In the genomic region with DNA sequence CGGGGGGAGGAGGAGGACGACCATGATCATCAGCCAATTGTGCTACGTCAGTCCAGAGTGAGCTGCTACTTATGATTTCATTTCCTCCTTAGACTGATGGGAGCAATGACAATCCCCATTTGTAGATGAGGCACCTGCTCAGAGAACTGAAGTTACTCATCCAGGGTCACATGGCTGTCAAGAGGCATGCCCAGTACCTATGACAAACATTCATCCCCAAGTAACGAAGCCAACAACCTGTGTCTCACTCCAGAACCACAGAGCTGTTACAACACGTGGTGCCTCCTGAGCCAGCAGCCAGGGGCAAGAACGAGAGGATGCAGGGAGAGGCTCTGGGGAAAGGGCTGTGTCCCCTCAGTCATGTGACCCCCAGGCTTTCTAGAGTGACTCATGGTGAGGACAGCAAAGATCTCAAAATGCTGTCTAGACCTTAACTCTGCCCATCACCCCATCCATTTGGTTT, we compare ENCODE assay signal across 11 cellular contexts.
DNase-seq lines count a peak whose midpoint lies in the region; TF ChIP-seq lines count a peak whose summit lies in the region.
"Had no signal": no experiment of that assay in that cellular context is flagged by ENCODE, and none has a peak within 500 bp of the region (broad histone marks: within the 10 kb centered on the region; RNA-seq: fewer than 3 reads in every experiment).

No MANE protein-coding gene starts in this region.

- no peak for TF ChIP-seq EP300 in stomach (IDR thresholded peaks at IDR 0.05)

- DNase-seq in stimulated activated CD4-positive, alpha-beta T cell treated with anti-CD3 and anti-CD28 coated beads, Interleukin-1b, Interleukin-23, amount 100 ng/mL, for 48 hours, result peak; percentile 38
- DNase-seq in stimulated activated CD4-positive, alpha-beta T cell treated with anti-CD3 and anti-CD28 coated beads, Interleukin-2, amount 100 ng/mL, for 24 hours, result no peak
- DNase-seq in NCI-H510A (lab: John Stamatoyannopoulos, UW) (peak; percentile 40), epithelial cell of esophagus (ENCODE audit: low read depth) (peak; percentile 95), midbrain (lab: John Stamatoyannopoulos, UW) (no peak), GM19240 (ENCODE audit: insufficient read length, low spot score) (no peak), AG08395 (ENCODE audit: low spot score) (no peak), stomach (no peak)
- DNase-seq: effector CD4-positive, alpha-beta T cell; H9 had no signal

- no peak for TF ChIP-seq POLR2A in stomach (IDR thresholded peaks at IDR 0.05)

- peaks cover 0 to 5% (median 0%) of the 10 kb centered on the region in 4 donors for H3K4me1 ChIP-seq in stomach
- H3K4me1 ChIP-seq: adrenal gland had no signal

- intact Hi-C loops in stomach (cut with DNase I; ENCODE audit: low total_unique reads), result no loop called here

- H3K36me3 ChIP-seq in stomach, result peaks cover 0 to 6% (median 0%) of the 10 kb centered on the region in 4 donors
- H3K36me3 ChIP-seq: adrenal gland had no signal

- WGBS in stomach, 5 donors, result 77 to 88% (median 84%) methylated on average over 6 of the region's 6 CpGs

- no peak overlapping the region for H3K4me3 ChIP-seq in epithelial cell of esophagus (ENCODE audit: low read length)
- H3K4me3 ChIP-seq in stomach, result no peak overlapping the region
- H3K4me3 ChIP-seq: adrenal gland had no signal

- no peak overlapping the region for H3K27ac ChIP-seq in stomach
- H3K27ac ChIP-seq: adrenal gland had no signal

- TF ChIP-seq CTCF in epithelial cell of esophagus (IDR thresholded peaks at IDR 0.05; ENCODE audit: insufficient read depth, low read depth, low read length, missing control alignments) (no peak), stomach (IDR thresholded peaks at IDR 0.05) (no peak)

- H3K9me3 ChIP-seq in stomach, result peaks cover 0 to 7% (median 0%) of the 10 kb centered on the region in 4 donors
- H3K9me3 ChIP-seq: adrenal gland had no signal

- H3K27me3 ChIP-seq in stomach, result no peaks in the 10 kb centered on the region
- H3K27me3 ChIP-seq: adrenal gland had no signal

Comparison
In these comparisons a context has a peak if more than half of its experiments do, and no peak if none do; other contexts are left out.
1. DNase-seq: peak in stimulated activated CD4-positive, alpha-beta T cell treated with anti-CD3 and anti-CD28 coated beads, Interleukin-1b, Interleukin-23, amount 100 ng/mL, for 48 hours (single experiment), NCI-H510A (single experiment) and epithelial cell of esophagus (single experiment); none in stimulated activated CD4-positive, alpha-beta T cell treated with anti-CD3 and anti-CD28 coated beads, Interleukin-2, amount 100 ng/mL, for 24 hours (0 of 2), midbrain (single experiment), GM19240 (single experiment), AG08395 (single experiment) and stomach (single experiment).